13 cellular contexts compared by ENCODE assay signal in genomic region chr1:223827193-223827663, GRCh38. TPM values are rescaled to one million over a fixed set of nuclear protein-coding genes. Genes with fewer than 3 reads are reported as not detected.
DNase-seq lines count a peak whose midpoint lies in the region; ATAC-seq, FAIRE-seq and TF ChIP-seq lines count a peak whose summit lies in the region.
"Had no signal": no experiment of that assay in that cellular context is flagged by ENCODE, and none has a peak within 500 bp of the region (broad histone marks: within the 10 kb centered on the region; RNA-seq: fewer than 3 reads in every experiment).

No MANE protein-coding gene starts in this region.

- H3K79me2 ChIP-seq in PC-9 (ENCODE audit: low read depth), result peaks cover 90% of the 10 kb centered on the region

- no peaks in the 10 kb centered on the region for H3K27me3 ChIP-seq in PC-9 (ENCODE audit: insufficient read depth, low read depth)
- H3K27me3 ChIP-seq in tibial nerve, result no peaks in the 10 kb centered on the region
- H3K27me3 ChIP-seq: esophagus muscularis mucosa had no signal

- TF ChIP-seq EP300 in tibial nerve (IDR thresholded peaks at IDR 0.05), result no peak

- CTCF ChIA-PET in PC-9 (lab: Charles Lee), result interaction anchor here (0.6 kb wide), 1 partner anchor 53 kb away, joined by 4 read pairs; no protein-coding TSS in a partner anchor

- 84 to 88% methylated on average over 3 of the region's 3 CpGs for WGBS in tibial nerve, 2 donors

- intact Hi-C loops in PC-9 (cut with micrococcal nuclease; ENCODE audit: unreplicated experiment), result no loop called here

- no peaks in the 10 kb centered on the region for H3K27me3 Mint-ChIP-seq in activated T-cell treated with anti-CD3 and anti-CD28 coated beads, Interleukin-2, amount 50 U/mL, for 72 hours (ENCODE audit: low read depth)
- H3K27me3 Mint-ChIP-seq in stimulated activated memory B cell treated with anti-CD40 and anti-IgM and Interleukin-4, amounts not matched to agents 10 μg/mL and 1 μg/mL and 100 μg/mL, for 72 hours, result no peaks in the 10 kb centered on the region

- TF ChIP-seq POLR2A in GM12891 (IDR thresholded peaks at IDR 0.05; ENCODE audit: low read depth, low read length), result no peak
- no peak for TF ChIP-seq POLR2A in tibial nerve (IDR thresholded peaks at IDR 0.05)

- H3K4me1 ChIP-seq in PC-9 (replicated peaks; ENCODE audit: insufficient read depth) (peaks cover 27% of the 10 kb centered on the region), tibial nerve (peaks cover 0 to 37% (median 17%) of the 10 kb centered on the region in 4 donors)

- TF ChIP-seq CTCF in PC-9 (conservative IDR thresholded peaks at IDR 0.05), result no peak
- TF ChIP-seq CTCF in fibroblast of mammary gland (conservative IDR thresholded peaks at IDR 0.05; ENCODE audit: control insufficient read depth, insufficient read depth, low read depth, low read length), result no peak
- TF ChIP-seq CTCF in tibial nerve (IDR thresholded peaks at IDR 0.05), result no peak

- peaks cover 80% of the 10 kb centered on the region for H3K4me1 Mint-ChIP-seq in activated T-cell treated with anti-CD3 and anti-CD28 coated beads, Interleukin-2, amount 50 U/mL, for 72 hours (ENCODE audit: low read depth)
- H3K4me1 Mint-ChIP-seq in stimulated activated memory B cell treated with anti-CD40 and anti-IgM and Interleukin-4, amounts not matched to agents 10 μg/mL and 1 μg/mL and 100 μg/mL, for 72 hours, result peaks cover 67% of the 10 kb centered on the region

- ATAC-seq in activated T-cell treated with anti-CD3 and anti-CD28 coated beads, Interleukin-2, amount 50 U/mL, for 72 hours (replicated peaks in 1 of 2), result no peak
- no peak for ATAC-seq in stimulated activated memory B cell treated with anti-CD40 and anti-IgM and Interleukin-4, amounts not matched to agents 10 μg/mL and 1 μg/mL and 100 μg/mL, for 72 hours

- POLR2A ChIA-PET in PC-9 (lab: Charles Lee; ENCODE audit: unreplicated experiment), result no interaction called here

- no peak overlapping the region for H3K4me3 ChIP-seq in PC-9
- H3K4me3 ChIP-seq in fibroblast of mammary gland (ENCODE audit: control insufficient read depth, low read depth, low read length), result no peak overlapping the region
- H3K4me3 ChIP-seq in tibial nerve, result no peak overlapping the region
- H3K4me3 ChIP-seq: esophagus muscularis mucosa had no signal

- no peak overlapping the region for H2AFZ ChIP-seq in PC-9

- DNase-seq in activated T-cell treated with anti-CD3 and anti-CD28 coated beads, Interleukin-2, amount 50 U/mL, for 72 hours, result no peak
- no peak for DNase-seq in activated T-cell treated with anti-CD3 and anti-CD28 coated beads, Interleukin-2, amount 50 U/mL, for 48 hours
- no peak for DNase-seq in PC-9
- DNase-seq in fibroblast of mammary gland (ENCODE audit: low read depth), result peak; percentile 60
- no peak for DNase-seq in GM12891 (ENCODE audit: insufficient read length, low spot score)
- DNase-seq in tibial nerve (ENCODE audit: low spot score in 2 of 2), result no peak
- DNase-seq in foreskin melanocyte, result no peak
- DNase-seq: ACHN; activated CD4-positive, alpha-beta T cell treated with anti-CD3 and anti-CD28 coated beads for 4 hours; DND-41; RPMI8226 had no signal

- H3K36me3 ChIP-seq in PC-9 (ENCODE audit: low read depth), result peaks cover 6% of the 10 kb centered on the region; the same call in 1 of the 2 replicates
- no peaks in the 10 kb centered on the region for H3K36me3 ChIP-seq in tibial nerve
- H3K36me3 ChIP-seq: esophagus muscularis mucosa had no signal

- 0 out of 2 replicates have a peak overlapping the region, but pooled peaks have one; percentile 6 for H3K27ac ChIP-seq in PC-9
- H3K27ac ChIP-seq in tibial nerve, result peak overlapping the region in 1 of 4 donors; percentile 4
- H3K27ac ChIP-seq: esophagus muscularis mucosa had no signal

- peak overlapping the region; percentile 40 for H3K27ac Mint-ChIP-seq in activated T-cell treated with anti-CD3 and anti-CD28 coated beads, Interleukin-2, amount 50 U/mL, for 72 hours
- peak overlapping the region; percentile 54 for H3K27ac Mint-ChIP-seq in stimulated activated memory B cell treated with anti-CD40 and anti-IgM and Interleukin-4, amounts not matched to agents 10 μg/mL and 1 μg/mL and 100 μg/mL, for 72 hours

- H3K9me2 ChIP-seq in PC-9 (ENCODE audit: insufficient read depth), result no peaks in the 10 kb centered on the region

- no peaks in the 10 kb centered on the region for H3K9me3 Mint-ChIP-seq in activated T-cell treated with anti-CD3 and anti-CD28 coated beads, Interleukin-2, amount 50 U/mL, for 72 hours
- no peaks in the 10 kb centered on the region for H3K9me3 Mint-ChIP-seq in stimulated activated memory B cell treated with anti-CD40 and anti-IgM and Interleukin-4, amounts not matched to agents 10 μg/mL and 1 μg/mL and 100 μg/mL, for 72 hours

- no peaks in the 10 kb centered on the region for H3K9me3 ChIP-seq in PC-9 (ENCODE audit: insufficient read depth, low read depth)
- no peaks in the 10 kb centered on the region for H3K9me3 ChIP-seq in tibial nerve
- H3K9me3 ChIP-seq: esophagus muscularis mucosa had no signal

- H3K36me3 Mint-ChIP-seq in activated T-cell treated with anti-CD3 and anti-CD28 coated beads, Interleukin-2, amount 50 U/mL, for 72 hours (ENCODE audit: insufficient read depth in 2 of 2), result peaks cover 3 to 6% of the 10 kb centered on the region in 2 donors
- peaks cover 20% of the 10 kb centered on the region for H3K36me3 Mint-ChIP-seq in stimulated activated memory B cell treated with anti-CD40 and anti-IgM and Interleukin-4, amounts not matched to agents 10 μg/mL and 1 μg/mL and 100 μg/mL, for 72 hours

- H4K20me1 ChIP-seq in PC-9 (ENCODE audit: insufficient read depth), result 0 out of 2 replicates have a peak, but pooled peaks cover 5% of the 10 kb centered on the region

- no TSS peak for BruUV-seq in PC-9 (replicated peaks; lab: Mats Ljungman, UMichigan)

- peaks cover 37% of the 10 kb centered on the region for H3F3A ChIP-seq in PC-9 (ENCODE audit: insufficient read depth, low read depth)

- peak overlapping the region; percentile 29 to 44 for H3K4me3 Mint-ChIP-seq in activated T-cell treated with anti-CD3 and anti-CD28 coated beads, Interleukin-2, amount 50 U/mL, for 72 hours
- H3K4me3 Mint-ChIP-seq in stimulated activated memory B cell treated with anti-CD40 and anti-IgM and Interleukin-4, amounts not matched to agents 10 μg/mL and 1 μg/mL and 100 μg/mL, for 72 hours, result no peak overlapping the region

- no peak overlapping the region for H3K4me2 ChIP-seq in PC-9

- FAIRE-seq in GM12891 (lab: Jason Lieb, UNC), result no peak

TF ChIP-seq in GM12891, 5 proteins besides CTCF, POLR2A, EP300 and RAD21:
- TF ChIP-seq SPI1 (IDR thresholded peaks at IDR 0.05; ENCODE audit: low read depth, low read length) (no peak), TAF1 (IDR thresholded peaks at IDR 0.05; ENCODE audit: low read depth, low read length) (no peak), POLR2AphosphoS5 (IDR thresholded peaks at IDR 0.05; ENCODE audit: low read depth, low read length) (no peak), POU2F2 (IDR thresholded peaks at IDR 0.05; ENCODE audit: low read depth, low read length) (no peak), PAX5 (IDR thresholded peaks at IDR 0.05; ENCODE audit: insufficient read depth, low read length, severe bottlenecking) (no peak)

RNA-seq across cellular contexts. Expression of gene TP53BP2, which starts 18.5 kb away (rescaled TPM):
- 10 to 100 TPM; 54.6 to 58.1 TPM for total RNA-seq in activated T-cell treated with anti-CD3 and anti-CD28 coated beads, Interleukin-2, amount 50 U/mL, for 72 hours
- total RNA-seq in PC-9 (2021) (63.1 and 81.4 TPM in 2 replicates), tibial nerve (10 to 100 TPM; 33.9 to 73.2 (median 52.3) TPM)
- 4.9 TPM for polyA plus RNA-seq in GM12891 (2012; ENCODE audit: low read depth, missing spikeins)
